1 cellular context compared by ENCODE assay signal in genomic region chr19:50975766-50976165, GRCh38.
TF ChIP-seq lines count a peak whose summit lies in the region.

No MANE protein-coding gene starts in this region.

TF ChIP-seq in HepG2, 621 proteins besides CTCF, POLR2A, EP300 and RAD21:
- TF ChIP-seq SRSF4 (IDR thresholded peaks at IDR 0.05; ENCODE audit: low read depth, low read length, poor library complexity, severe bottlenecking): no peak
